1 cellular context compared by ENCODE assay signal in the genomic region with DNA sequence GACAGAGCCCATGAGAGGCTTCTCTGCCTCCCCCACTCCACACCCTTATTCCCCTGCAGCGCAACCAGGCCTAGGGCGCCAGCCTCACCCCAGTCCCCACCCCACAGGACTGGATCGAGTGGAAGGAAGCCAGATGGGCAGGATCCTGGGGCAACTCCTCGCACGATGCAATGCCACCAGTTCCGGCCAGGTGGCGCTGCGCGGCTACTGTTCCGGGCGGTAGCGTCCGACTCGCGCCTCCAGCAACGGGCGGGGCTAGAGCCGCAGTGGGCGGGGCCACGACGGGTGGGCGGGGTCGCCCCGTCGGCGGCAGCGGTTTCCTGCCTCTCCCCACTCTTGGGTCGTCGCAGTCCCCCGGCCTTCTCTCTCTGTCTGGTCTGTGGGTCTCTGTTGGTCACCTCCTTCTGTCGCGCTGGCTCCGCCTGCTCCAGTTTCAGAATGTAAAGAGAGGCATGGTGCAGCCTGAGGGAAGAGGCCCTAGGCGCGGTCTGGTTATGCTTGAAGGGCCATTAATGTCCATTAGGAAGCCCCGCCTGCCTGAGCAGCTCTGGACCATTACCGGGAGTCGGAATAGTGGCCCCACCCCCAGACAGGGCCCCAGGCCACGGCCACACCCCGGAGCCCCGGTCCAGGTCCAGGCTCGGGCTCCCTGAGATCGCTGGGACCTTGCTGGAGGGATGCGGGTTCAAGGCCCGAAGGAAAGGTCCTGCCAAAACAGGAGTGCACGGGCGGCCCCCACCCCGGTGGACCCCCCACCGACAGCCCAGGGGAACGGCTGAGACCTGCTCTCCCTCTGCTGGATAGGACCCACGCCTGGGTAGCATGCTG.
A peak's percentile ranks its signal among the peaks of the same experiment; 100 is the strongest.
TF ChIP-seq lines count a peak whose summit lies in the region.

No MANE protein-coding gene starts in this region.

TF ChIP-seq in IMR-90, 13 proteins besides CTCF, POLR2A, EP300 and RAD21:
- TF ChIP-seq CHD1 (IDR thresholded peaks at IDR 0.05; ENCODE audit: low read depth, low read length) (no peak), MXI1 (IDR thresholded peaks at IDR 0.05; ENCODE audit: borderline replicate concordance, low read depth, low read length) (peak; percentile 52; the same call in 1 of the 2 replicates), MAZ (IDR thresholded peaks at IDR 0.05; ENCODE audit: borderline replicate concordance, low read depth, low read length) (peak; percentile 97), SMC3 (IDR thresholded peaks at IDR 0.05; ENCODE audit: low read depth, low read length) (peak; percentile 93)
